ENCODE assay signal across 26 cellular contexts in the genomic region with DNA sequence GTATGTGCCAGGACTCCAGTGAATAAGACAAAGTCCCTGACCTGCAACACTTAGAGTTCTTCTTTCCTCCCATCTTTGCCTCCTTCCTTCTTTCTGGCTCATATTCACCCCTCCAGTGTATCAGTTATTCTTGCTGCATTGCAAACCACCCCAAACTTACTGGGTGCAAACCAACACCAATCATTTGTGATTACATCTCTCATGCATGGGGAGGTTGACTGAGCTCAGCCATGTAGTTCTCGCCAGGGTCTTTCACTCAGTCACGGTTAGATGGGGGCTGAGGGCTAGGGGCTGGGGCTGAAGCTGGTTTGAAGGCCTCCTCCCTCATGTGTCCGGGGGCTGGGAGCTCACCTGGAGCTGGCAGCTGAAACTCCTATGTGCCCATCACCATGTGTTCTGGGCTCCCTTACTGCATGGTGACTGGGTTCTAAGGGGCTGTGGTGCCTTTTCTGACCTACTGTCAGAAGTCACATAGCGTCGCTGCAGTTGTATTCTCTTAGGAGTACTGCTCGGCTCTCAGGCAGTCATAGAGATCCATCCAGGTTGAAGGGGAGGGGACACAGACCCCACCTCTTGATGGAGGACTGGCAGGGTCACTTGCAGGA. TPM values are rescaled to one million over a fixed set of nuclear protein-coding genes. Genes with fewer than 3 reads are reported as not detected.
"Had no signal": no experiment of that assay in that cellular context is flagged by ENCODE, and none has a peak within 500 bp of the region (broad histone marks: within the 10 kb centered on the region; RNA-seq: fewer than 3 reads in every experiment).

No MANE protein-coding gene starts in this region.

- DNase-seq: activated CD4-positive, alpha-beta T cell treated with anti-CD3 and anti-CD28 coated beads for 1 hour; activated CD4-positive, alpha-beta T cell treated with anti-CD3 and anti-CD28 coated beads, Interleukin-2, amount 50 U/mL, for 1 hour; activated CD8-positive, alpha-beta T cell treated with anti-CD3 and anti-CD28 coated beads, Interleukin-2, amount 10 ng/mL, durations not matched to agents 7 days and 5 days; caudate nucleus; foreskin fibroblast; immature natural killer cell; kidney glomerular epithelial cell; stimulated activated CD4-positive, alpha-beta T cell treated with anti-CD3 and anti-CD28 coated beads, Interleukin-1b, Interleukin-23, amount 100 ng/mL, for 48 hours; T-cell had no signal

- H3K4me3 ChIP-seq: dorsolateral prefrontal cortex, left ventricle myocardium inferior, pancreas, skin epidermis, tibial nerve had no signal

- H3K4me3 Mint-ChIP-seq: activated CD8-positive, alpha-beta T cell treated with anti-CD3 and anti-CD28 coated beads, Interleukin-2, amount 10 ng/mL, durations not matched to agents 7 days and 5 days; brain; immature natural killer cell; nephron; stimulated activated naive CD8-positive, alpha-beta T cell treated with anti-CD3 and anti-CD28 coated beads, Interleukin-15, Interleukin-2, amounts not matched to agents 100 ng/mL and 50 ng/mL, for 24 hours; T-cell; T-helper 2 cell treated with Interferon-gamma antibody and Interleukin-4, amounts not matched to agents 5 μg/mL and 100 μg/mL, for 36 hours had no signal

- H3K27ac Mint-ChIP-seq: activated CD8-positive, alpha-beta T cell treated with anti-CD3 and anti-CD28 coated beads, Interleukin-2, amount 10 ng/mL, durations not matched to agents 7 days and 5 days; activated naive CD4-positive, alpha-beta T cell treated with anti-CD3 and anti-CD28 coated beads, Interleukin-2, amount 50 U/mL, for 72 hours; brain; immature natural killer cell; nephron; stimulated activated naive CD8-positive, alpha-beta T cell treated with anti-CD3 and anti-CD28 coated beads, Interleukin-15, Interleukin-2, amounts not matched to agents 100 ng/mL and 50 ng/mL, for 24 hours; T-cell; T-helper 2 cell treated with Interferon-gamma antibody and Interleukin-4, amounts not matched to agents 5 μg/mL and 100 μg/mL, for 36 hours had no signal

- H3K9me3 Mint-ChIP-seq: activated naive CD4-positive, alpha-beta T cell treated with anti-CD3 and anti-CD28 coated beads, Interleukin-2, amount 50 U/mL, for 72 hours; nephron; stimulated activated naive CD8-positive, alpha-beta T cell treated with anti-CD3 and anti-CD28 coated beads, Interleukin-15, Interleukin-2, amounts not matched to agents 100 ng/mL and 50 ng/mL, for 24 hours; T-cell; T-helper 2 cell treated with Interferon-gamma antibody and Interleukin-4, amounts not matched to agents 5 μg/mL and 100 μg/mL, for 36 hours had no signal

- H3K36me3 Mint-ChIP-seq: activated naive CD4-positive, alpha-beta T cell treated with anti-CD3 and anti-CD28 coated beads, Interleukin-2, amount 50 U/mL, for 72 hours; brain; immature natural killer cell; T-cell had no signal

- H3K36me3 ChIP-seq: left ventricle myocardium inferior, neutrophil, pancreas, tibial nerve had no signal

- H3K4me1 ChIP-seq: left ventricle myocardium inferior, tibial nerve had no signal

- H3K9me3 ChIP-seq: neutrophil, pancreas had no signal

- H3K27me3 ChIP-seq: dorsolateral prefrontal cortex, pancreas had no signal

- ATAC-seq: activated CD8-positive, alpha-beta T cell treated with anti-CD3 and anti-CD28 coated beads, Interleukin-2, amount 10 ng/mL, durations not matched to agents 7 days and 5 days; activated naive CD4-positive, alpha-beta T cell treated with anti-CD3 and anti-CD28 coated beads, Interleukin-2, amount 50 U/mL, for 72 hours; T-cell had no signal

- H3K4me1 Mint-ChIP-seq: brain, immature natural killer cell, nephron, T-cell had no signal

- H3K27ac ChIP-seq: dorsolateral prefrontal cortex, left ventricle myocardium inferior, neutrophil, pancreas, skin epidermis, tibial nerve, VCaP had no signal

RNA-seq across cellular contexts. Expression of gene CACNG2, which starts 35.0 kb away (rescaled TPM):
- total RNA-seq: activated CD8-positive, alpha-beta T cell treated with anti-CD3 and anti-CD28 coated beads, Interleukin-2, amount 10 ng/mL, durations not matched to agents 7 days and 5 days; activated naive CD4-positive, alpha-beta T cell treated with anti-CD3 and anti-CD28 coated beads, Interleukin-2, amount 50 U/mL, for 72 hours; aorta; fibroblast of lung; left ventricle myocardium inferior; lung microvascular endothelial cell; pancreas; pulmonary artery endothelial cell; right cardiac atrium; T-cell; tibial nerve had no signal
